Comparison of ENCODE assay signal across 3 cellular contexts in genomic region chr19:44731081-44731480, GRCh38.
TF ChIP-seq lines count a peak whose summit lies in the region.

No MANE protein-coding gene starts in this region.

TF ChIP-seq in SK-N-SH treated with all-trans-retinoic acid at 6 μM for 48 hours, 23 proteins besides CTCF, POLR2A, EP300 and RAD21 (continued from another document):
- no peak for TF ChIP-seq CSRNP3 (CRISPR knock-in tag; IDR thresholded peaks at IDR 0.05)
- no peak for TF ChIP-seq ZNF8 (CRISPR knock-in tag; IDR thresholded peaks at IDR 0.05)
- TF ChIP-seq OSR1 (CRISPR knock-in tag; IDR thresholded peaks at IDR 0.05) = no peak
- no peak for TF ChIP-seq ISL1 (CRISPR knock-in tag; IDR thresholded peaks at IDR 0.05)
- peak; percentile 86 for TF ChIP-seq ZFP3 (CRISPR knock-in tag; IDR thresholded peaks at IDR 0.05)
- no peak for TF ChIP-seq SNAI2 (CRISPR knock-in tag; IDR thresholded peaks at IDR 0.05)
- TF ChIP-seq TOX (CRISPR knock-in tag; IDR thresholded peaks at IDR 0.05; ENCODE audit: borderline replicate concordance) = no peak
- no peak for TF ChIP-seq TCF4 (CRISPR knock-in tag; IDR thresholded peaks at IDR 0.05; ENCODE audit: borderline replicate concordance)

TF ChIP-seq in SK-N-SH, 30 proteins besides CTCF, POLR2A, EP300 and RAD21 (continued from another document):
- TF ChIP-seq IRF3 (IDR thresholded peaks at IDR 0.05; ENCODE audit: low read depth, low read length) (no peak), RCOR1 (IDR thresholded peaks at IDR 0.05; ENCODE audit: low read length) (no peak), POLR2AphosphoS5 (IDR thresholded peaks at IDR 0.05; ENCODE audit: low read depth, low read length) (no peak), TAF1 (IDR thresholded peaks at IDR 0.05; ENCODE audit: borderline replicate concordance, low read depth, low read length) (no peak), ZBTB33 (IDR thresholded peaks at IDR 0.05; ENCODE audit: borderline replicate concordance, low read depth) (no peak), NRF1 (IDR thresholded peaks at IDR 0.05; ENCODE audit: low read depth, low read length) (no peak), SIN3A (IDR thresholded peaks at IDR 0.05; ENCODE audit: borderline replicate concordance, low read depth, low read length) (no peak), TCF12 (IDR thresholded peaks at IDR 0.05) (no peak), REST (IDR thresholded peaks at IDR 0.05; ENCODE audit: low read depth, low read length) (no peak), CHD2 (IDR thresholded peaks at IDR 0.05; ENCODE audit: low read length, partially characterized antibody) (no peak), GATA2 (CRISPR knock-in tag; IDR thresholded peaks at IDR 0.05) (no peak)

TF ChIP-seq in A549, 52 proteins besides CTCF, POLR2A, EP300 and RAD21 (continued from another document):
- TF ChIP-seq ELK1 (IDR thresholded peaks at IDR 0.05; ENCODE audit: low read depth, low read length) = no peak
- no peak for TF ChIP-seq EHF (CRISPR knock-in tag; IDR thresholded peaks at IDR 0.05)
- TF ChIP-seq ZSCAN20 (CRISPR knock-in tag; IDR thresholded peaks at IDR 0.05) = no peak
- TF ChIP-seq RCOR1 (IDR thresholded peaks at IDR 0.05; ENCODE audit: low read depth, low read length) = no peak
- no peak for TF ChIP-seq KDM5A (IDR thresholded peaks at IDR 0.05)
- no peak for TF ChIP-seq CBX2 (IDR thresholded peaks at IDR 0.05; ENCODE audit: borderline replicate concordance, low read depth)
- TF ChIP-seq HDAC2 (IDR thresholded peaks at IDR 0.05) = no peak
- no peak for TF ChIP-seq USF2 (IDR thresholded peaks at IDR 0.05)
- TF ChIP-seq HOXB5 (CRISPR knock-in tag; IDR thresholded peaks at IDR 0.05) = no peak
- no peak for TF ChIP-seq MAX (IDR thresholded peaks at IDR 0.05)
- no peak for TF ChIP-seq SMC3 (IDR thresholded peaks at IDR 0.05)
- no peak for TF ChIP-seq HOXA7 (CRISPR knock-in tag; IDR thresholded peaks at IDR 0.05)
- no peak for TF ChIP-seq GATA3 (IDR thresholded peaks at IDR 0.05; ENCODE audit: borderline replicate concordance)
- no peak for TF ChIP-seq RARB (CRISPR knock-in tag; IDR thresholded peaks at IDR 0.05)
- no peak for TF ChIP-seq HMGXB4 (CRISPR knock-in tag; IDR thresholded peaks at IDR 0.05; ENCODE audit: borderline replicate concordance)
- TF ChIP-seq PBX3 (IDR thresholded peaks at IDR 0.05) = no peak
- TF ChIP-seq ESRRA (IDR thresholded peaks at IDR 0.05; ENCODE audit: borderline replicate concordance, low read length) = no peak
